Comparison of ENCODE assay signal across 8 cellular contexts in the genomic region with DNA sequence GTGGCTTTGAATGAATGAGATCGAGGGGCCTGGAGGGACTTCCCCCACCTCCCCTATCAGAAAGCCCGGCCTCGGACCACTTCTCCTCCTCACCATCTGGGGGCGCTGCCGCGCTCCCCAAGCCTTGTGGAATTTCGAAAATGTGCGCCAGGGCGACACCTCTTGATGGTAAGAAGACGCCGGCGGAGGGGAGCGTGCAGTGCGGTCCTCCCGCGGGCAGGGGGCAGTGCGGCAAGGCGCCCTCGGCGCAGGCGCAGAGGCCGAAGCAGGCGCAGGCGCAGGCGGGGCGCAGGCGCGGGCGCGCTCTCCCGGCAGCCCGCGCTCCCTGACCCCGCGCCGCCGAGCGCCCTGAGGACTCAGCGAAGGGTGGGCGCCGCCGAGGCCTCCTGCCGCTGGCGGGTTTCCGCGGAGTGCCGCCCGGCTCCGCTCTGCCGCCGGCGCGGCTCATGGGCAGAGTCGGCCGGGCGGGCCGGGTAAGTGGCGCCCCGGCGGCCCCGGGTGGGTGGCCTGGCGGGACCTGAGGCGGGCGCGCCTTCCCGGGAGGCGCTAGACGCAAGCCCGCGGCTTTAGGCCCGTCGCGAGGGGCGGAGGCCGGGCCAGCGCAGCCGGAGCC. TPM values are rescaled to one million over a fixed set of nuclear protein-coding genes. Genes with fewer than 3 reads are reported as not detected.
DNase-seq lines count a peak whose midpoint lies in the region; ATAC-seq, FAIRE-seq and TF ChIP-seq lines count a peak whose summit lies in the region.

A gene with protein sequence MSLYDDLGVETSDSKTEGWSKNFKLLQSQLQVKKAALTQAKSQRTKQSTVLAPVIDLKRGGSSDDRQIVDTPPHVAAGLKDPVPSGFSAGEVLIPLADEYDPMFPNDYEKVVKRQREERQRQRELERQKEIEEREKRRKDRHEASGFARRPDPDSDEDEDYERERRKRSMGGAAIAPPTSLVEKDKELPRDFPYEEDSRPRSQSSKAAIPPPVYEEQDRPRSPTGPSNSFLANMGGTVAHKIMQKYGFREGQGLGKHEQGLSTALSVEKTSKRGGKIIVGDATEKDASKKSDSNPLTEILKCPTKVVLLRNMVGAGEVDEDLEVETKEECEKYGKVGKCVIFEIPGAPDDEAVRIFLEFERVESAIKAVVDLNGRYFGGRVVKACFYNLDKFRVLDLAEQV (plus strand): TSS at position 314 of the 613 bp plus-strand sequence. CDS start 8,032 bp downstream, outside the sequence.

- ATAC-seq in GM19023 (IDR thresholded peaks at IDR 0.05; ENCODE audit: unreplicated experiment), result peak; percentile 86
- ATAC-seq in HG03280 (IDR thresholded peaks at IDR 0.05; ENCODE audit: unreplicated experiment), result peak; percentile 82
- peak; percentile 69 to 72 for ATAC-seq in activated CD4-positive, CD25-positive, alpha-beta regulatory T cell treated with anti-CD3 and anti-CD28 coated beads, Interleukin-2, amount 50 U/mL, for 24 hours

- DNase-seq in AML-193 (lab: John Stamatoyannopoulos, UW) (peak; percentile 85 to 86), NCI-H345 (lab: John Stamatoyannopoulos, UW) (peak; percentile 90), cerebellar cortex (ENCODE audit: low spot score) (peak; percentile 94), keratinocyte (ENCODE audit: low read depth, low spot score) (peak; percentile 78)
- DNase-seq in stimulated activated CD4-positive, alpha-beta T cell treated with anti-CD3 and anti-CD28 coated beads, Interleukin-15, amount 100 ng/mL, for 1 hour (ENCODE audit: low read depth in 1 of 2, low spot score in 1 of 2), result peak; percentile 98

- peak within 1 kb of the TSS; percentile 80 to 84 (median 84) for H3K4me3 ChIP-seq in keratinocyte (ENCODE audit: control insufficient read depth in 2 of 3, extremely low read depth in 1 of 3, insufficient read depth in 2 of 3, low read depth in 1 of 3, low read length in 3 of 3)

- H3K36me3 ChIP-seq in keratinocyte (ENCODE audit: control insufficient read depth in 2 of 2, extremely low read depth in 1 of 2, insufficient read depth in 2 of 2, low read length in 2 of 2), result no peaks in the 10 kb centered on the region

- peak within 1 kb of the TSS; percentile 92 for H3K9ac ChIP-seq in keratinocyte (ENCODE audit: control insufficient read depth, extremely low read depth, insufficient read depth, low read length)

- H3K27me3 ChIP-seq in keratinocyte (ENCODE audit: control insufficient read depth, extremely low read depth, insufficient read depth, low read length), result no peaks in the 10 kb centered on the region

- H3K27ac ChIP-seq in keratinocyte (ENCODE audit: control insufficient read depth, insufficient read depth, low read length), result peak within 1 kb of the TSS; percentile 83

- H3K79me2 ChIP-seq in keratinocyte (ENCODE audit: control insufficient read depth, insufficient read depth, low read length), result peaks cover 49% of the 10 kb centered on the region

- no peak for FAIRE-seq in keratinocyte (lab: Jason Lieb, UNC)

- H3K4me2 ChIP-seq in keratinocyte (ENCODE audit: control insufficient read depth, extremely low read depth, insufficient read depth, low read depth, low read length), result peak within 1 kb of the TSS; percentile 96

- peak within 1 kb of the TSS; percentile 65 for H2AFZ ChIP-seq in keratinocyte (ENCODE audit: control insufficient read depth, low read length)

- H4K20me1 ChIP-seq in keratinocyte (ENCODE audit: control insufficient read depth, extremely low read depth, insufficient read depth, low read length), result peaks cover 9% of the 10 kb centered on the region

- dilution Hi-C loops in keratinocyte (cut with MboI; ENCODE audit: extremely low pct_ligation_motif_present, low sequenced_read_pairs), result loop anchor here (25.0 kb wide), 1 partner anchor 127 kb away; no protein-coding TSS in a partner anchor

- no peaks in the 10 kb centered on the region for H3K9me3 ChIP-seq in keratinocyte (ENCODE audit: control insufficient read depth, low read depth, low read length)

- peak; percentile 100 for TF ChIP-seq CTCF in keratinocyte (optimal IDR thresholded peaks at IDR 0.05 in 1 of 3, IDR thresholded peaks at IDR 0.05 in 1 of 3, conservative IDR thresholded peaks at IDR 0.05 in 1 of 3; ENCODE audit: extremely low read depth in 1 of 3, insufficient read depth in 2 of 3, low read length in 3 of 3)

- H3K4me1 ChIP-seq in keratinocyte (ENCODE audit: control insufficient read depth, extremely low read depth, insufficient read depth, low read length), result peaks cover 17% of the 10 kb centered on the region

- H3K9me1 ChIP-seq in keratinocyte (ENCODE audit: control insufficient read depth, extremely low read depth, insufficient read depth, low read length), result no peaks in the 10 kb centered on the region

RNA-seq across cellular contexts. Expression of the gene that starts here (rescaled TPM):
- 30.0 to 54.8 TPM (median 35.0 TPM) in 3 replicates for polyA plus RNA-seq in keratinocyte
- 103 TPM for polyA plus RNA-seq in keratinocyte (2011; ENCODE audit: low read depth)
- polyA plus RNA-seq in keratinocyte (2011; cell fraction: cytosol; rRNA removed), result 32.5 and 36.4 TPM in 2 replicates
- 78.3 and 91.5 TPM in 2 replicates for polyA plus RNA-seq in keratinocyte (2011; cell fraction: nucleus; rRNA removed)
- polyA plus RNA-seq in keratinocyte (2012; ENCODE audit: low replicate concordance), result 62.8 and 83.9 TPM in 2 replicates
- 13.3 to 33.3 TPM (median 24.9 TPM) in 3 replicates for polyA minus RNA-seq in keratinocyte
- polyA minus RNA-seq in keratinocyte (2011; cell fraction: cytosol; rRNA and poly(A)+ RNA removed), result 8.6 TPM
- 13.9 and 24.6 TPM in 2 replicates for polyA minus RNA-seq in keratinocyte (2011; cell fraction: nucleus; rRNA and poly(A)+ RNA removed)

Comparison
In these comparisons a context has a peak if more than half of its experiments do, and no peak if none do; other contexts are left out.
1. Peak in every context shown above with its lines: DNase-seq, ATAC-seq, H3K4me3 ChIP-seq and H3K27ac ChIP-seq.